ENCODE assay signal across 1 cellular context in the genomic region with DNA sequence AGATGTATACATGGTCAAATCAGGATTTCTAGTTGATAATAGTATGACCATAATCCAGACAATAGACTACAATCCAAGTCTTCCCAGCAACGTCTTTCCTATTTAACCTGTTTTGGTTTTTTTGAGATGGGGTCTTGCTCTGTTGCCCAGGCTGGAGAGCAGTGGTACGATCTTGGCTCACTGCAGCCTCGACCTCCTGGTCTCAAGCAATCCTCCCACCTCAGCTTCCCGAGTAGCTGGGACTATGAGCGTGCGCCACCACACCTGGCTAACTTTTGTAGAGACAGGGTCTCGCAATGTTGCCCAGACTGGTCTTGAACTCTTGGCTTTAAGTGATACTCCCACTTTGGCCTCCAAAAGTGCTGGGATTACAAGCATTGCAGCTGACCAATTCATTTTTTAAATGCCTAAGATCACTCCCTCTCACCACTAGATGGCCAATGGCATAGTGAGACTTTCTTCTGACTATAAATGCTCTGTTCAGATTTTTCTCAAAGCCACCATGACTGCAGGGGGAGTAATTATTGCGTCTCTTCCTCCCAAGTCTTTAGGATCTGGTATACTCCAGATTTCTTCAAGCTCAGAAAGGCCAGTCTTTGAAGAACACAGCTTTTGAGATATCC.
TF ChIP-seq lines count a peak whose summit lies in the region.

No MANE protein-coding gene starts in this region.

TF ChIP-seq in WTC11, 78 proteins besides CTCF, POLR2A, EP300 and RAD21 (continued from another document):
- TF ChIP-seq, protein P1, sequence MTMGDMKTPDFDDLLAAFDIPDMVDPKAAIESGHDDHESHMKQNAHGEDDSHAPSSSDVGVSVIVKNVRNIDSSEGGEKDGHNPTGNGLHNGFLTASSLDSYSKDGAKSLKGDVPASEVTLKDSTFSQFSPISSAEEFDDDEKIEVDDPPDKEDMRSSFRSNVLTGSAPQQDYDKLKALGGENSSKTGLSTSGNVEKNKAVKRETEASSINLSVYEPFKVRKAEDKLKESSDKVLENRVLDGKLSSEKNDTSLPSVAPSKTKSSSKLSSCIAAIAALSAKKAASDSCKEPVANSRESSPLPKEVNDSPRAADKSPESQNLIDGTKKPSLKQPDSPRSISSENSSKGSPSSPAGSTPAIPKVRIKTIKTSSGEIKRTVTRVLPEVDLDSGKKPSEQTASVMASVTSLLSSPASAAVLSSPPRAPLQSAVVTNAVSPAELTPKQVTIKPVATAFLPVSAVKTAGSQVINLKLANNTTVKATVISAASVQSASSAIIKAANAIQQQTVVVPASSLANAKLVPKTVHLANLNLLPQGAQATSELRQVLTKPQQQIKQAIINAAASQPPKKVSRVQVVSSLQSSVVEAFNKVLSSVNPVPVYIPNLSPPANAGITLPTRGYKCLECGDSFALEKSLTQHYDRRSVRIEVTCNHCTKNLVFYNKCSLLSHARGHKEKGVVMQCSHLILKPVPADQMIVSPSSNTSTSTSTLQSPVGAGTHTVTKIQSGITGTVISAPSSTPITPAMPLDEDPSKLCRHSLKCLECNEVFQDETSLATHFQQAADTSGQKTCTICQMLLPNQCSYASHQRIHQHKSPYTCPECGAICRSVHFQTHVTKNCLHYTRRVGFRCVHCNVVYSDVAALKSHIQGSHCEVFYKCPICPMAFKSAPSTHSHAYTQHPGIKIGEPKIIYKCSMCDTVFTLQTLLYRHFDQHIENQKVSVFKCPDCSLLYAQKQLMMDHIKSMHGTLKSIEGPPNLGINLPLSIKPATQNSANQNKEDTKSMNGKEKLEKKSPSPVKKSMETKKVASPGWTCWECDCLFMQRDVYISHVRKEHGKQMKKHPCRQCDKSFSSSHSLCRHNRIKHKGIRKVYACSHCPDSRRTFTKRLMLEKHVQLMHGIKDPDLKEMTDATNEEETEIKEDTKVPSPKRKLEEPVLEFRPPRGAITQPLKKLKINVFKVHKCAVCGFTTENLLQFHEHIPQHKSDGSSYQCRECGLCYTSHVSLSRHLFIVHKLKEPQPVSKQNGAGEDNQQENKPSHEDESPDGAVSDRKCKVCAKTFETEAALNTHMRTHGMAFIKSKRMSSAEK (CRISPR knock-in tag; IDR thresholded peaks at IDR 0.05; ENCODE audit: borderline replicate concordance), result no peak
- no peak for TF ChIP-seq SMAD3 (CRISPR knock-in tag; IDR thresholded peaks at IDR 0.05; ENCODE audit: borderline replicate concordance)
- TF ChIP-seq TCF7 (CRISPR knock-in tag; IDR thresholded peaks at IDR 0.05; ENCODE audit: low read depth), result no peak
- TF ChIP-seq, protein P2, sequence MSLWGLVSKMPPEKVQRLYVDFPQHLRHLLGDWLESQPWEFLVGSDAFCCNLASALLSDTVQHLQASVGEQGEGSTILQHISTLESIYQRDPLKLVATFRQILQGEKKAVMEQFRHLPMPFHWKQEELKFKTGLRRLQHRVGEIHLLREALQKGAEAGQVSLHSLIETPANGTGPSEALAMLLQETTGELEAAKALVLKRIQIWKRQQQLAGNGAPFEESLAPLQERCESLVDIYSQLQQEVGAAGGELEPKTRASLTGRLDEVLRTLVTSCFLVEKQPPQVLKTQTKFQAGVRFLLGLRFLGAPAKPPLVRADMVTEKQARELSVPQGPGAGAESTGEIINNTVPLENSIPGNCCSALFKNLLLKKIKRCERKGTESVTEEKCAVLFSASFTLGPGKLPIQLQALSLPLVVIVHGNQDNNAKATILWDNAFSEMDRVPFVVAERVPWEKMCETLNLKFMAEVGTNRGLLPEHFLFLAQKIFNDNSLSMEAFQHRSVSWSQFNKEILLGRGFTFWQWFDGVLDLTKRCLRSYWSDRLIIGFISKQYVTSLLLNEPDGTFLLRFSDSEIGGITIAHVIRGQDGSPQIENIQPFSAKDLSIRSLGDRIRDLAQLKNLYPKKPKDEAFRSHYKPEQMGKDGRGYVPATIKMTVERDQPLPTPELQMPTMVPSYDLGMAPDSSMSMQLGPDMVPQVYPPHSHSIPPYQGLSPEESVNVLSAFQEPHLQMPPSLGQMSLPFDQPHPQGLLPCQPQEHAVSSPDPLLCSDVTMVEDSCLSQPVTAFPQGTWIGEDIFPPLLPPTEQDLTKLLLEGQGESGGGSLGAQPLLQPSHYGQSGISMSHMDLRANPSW (CRISPR knock-in tag; conservative IDR thresholded peaks at IDR 0.05; ENCODE audit: low read depth), result no peak
- TF ChIP-seq, protein P3, sequence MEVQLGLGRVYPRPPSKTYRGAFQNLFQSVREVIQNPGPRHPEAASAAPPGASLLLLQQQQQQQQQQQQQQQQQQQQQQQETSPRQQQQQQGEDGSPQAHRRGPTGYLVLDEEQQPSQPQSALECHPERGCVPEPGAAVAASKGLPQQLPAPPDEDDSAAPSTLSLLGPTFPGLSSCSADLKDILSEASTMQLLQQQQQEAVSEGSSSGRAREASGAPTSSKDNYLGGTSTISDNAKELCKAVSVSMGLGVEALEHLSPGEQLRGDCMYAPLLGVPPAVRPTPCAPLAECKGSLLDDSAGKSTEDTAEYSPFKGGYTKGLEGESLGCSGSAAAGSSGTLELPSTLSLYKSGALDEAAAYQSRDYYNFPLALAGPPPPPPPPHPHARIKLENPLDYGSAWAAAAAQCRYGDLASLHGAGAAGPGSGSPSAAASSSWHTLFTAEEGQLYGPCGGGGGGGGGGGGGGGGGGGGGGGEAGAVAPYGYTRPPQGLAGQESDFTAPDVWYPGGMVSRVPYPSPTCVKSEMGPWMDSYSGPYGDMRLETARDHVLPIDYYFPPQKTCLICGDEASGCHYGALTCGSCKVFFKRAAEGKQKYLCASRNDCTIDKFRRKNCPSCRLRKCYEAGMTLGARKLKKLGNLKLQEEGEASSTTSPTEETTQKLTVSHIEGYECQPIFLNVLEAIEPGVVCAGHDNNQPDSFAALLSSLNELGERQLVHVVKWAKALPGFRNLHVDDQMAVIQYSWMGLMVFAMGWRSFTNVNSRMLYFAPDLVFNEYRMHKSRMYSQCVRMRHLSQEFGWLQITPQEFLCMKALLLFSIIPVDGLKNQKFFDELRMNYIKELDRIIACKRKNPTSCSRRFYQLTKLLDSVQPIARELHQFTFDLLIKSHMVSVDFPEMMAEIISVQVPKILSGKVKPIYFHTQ (CRISPR knock-in tag; IDR thresholded peaks at IDR 0.05), result peak; percentile 69; the same call in 1 of the 2 replicates
- peak; percentile 93 for TF ChIP-seq GTF2I (CRISPR knock-in tag; conservative IDR thresholded peaks at IDR 0.05)
- no peak for TF ChIP-seq SP1 (CRISPR knock-in tag; conservative IDR thresholded peaks at IDR 0.05)
- TF ChIP-seq, protein P4, sequence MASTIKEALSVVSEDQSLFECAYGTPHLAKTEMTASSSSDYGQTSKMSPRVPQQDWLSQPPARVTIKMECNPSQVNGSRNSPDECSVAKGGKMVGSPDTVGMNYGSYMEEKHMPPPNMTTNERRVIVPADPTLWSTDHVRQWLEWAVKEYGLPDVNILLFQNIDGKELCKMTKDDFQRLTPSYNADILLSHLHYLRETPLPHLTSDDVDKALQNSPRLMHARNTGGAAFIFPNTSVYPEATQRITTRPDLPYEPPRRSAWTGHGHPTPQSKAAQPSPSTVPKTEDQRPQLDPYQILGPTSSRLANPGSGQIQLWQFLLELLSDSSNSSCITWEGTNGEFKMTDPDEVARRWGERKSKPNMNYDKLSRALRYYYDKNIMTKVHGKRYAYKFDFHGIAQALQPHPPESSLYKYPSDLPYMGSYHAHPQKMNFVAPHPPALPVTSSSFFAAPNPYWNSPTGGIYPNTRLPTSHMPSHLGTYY (CRISPR knock-in tag; IDR thresholded peaks at IDR 0.05), result no peak
- TF ChIP-seq, protein P5, sequence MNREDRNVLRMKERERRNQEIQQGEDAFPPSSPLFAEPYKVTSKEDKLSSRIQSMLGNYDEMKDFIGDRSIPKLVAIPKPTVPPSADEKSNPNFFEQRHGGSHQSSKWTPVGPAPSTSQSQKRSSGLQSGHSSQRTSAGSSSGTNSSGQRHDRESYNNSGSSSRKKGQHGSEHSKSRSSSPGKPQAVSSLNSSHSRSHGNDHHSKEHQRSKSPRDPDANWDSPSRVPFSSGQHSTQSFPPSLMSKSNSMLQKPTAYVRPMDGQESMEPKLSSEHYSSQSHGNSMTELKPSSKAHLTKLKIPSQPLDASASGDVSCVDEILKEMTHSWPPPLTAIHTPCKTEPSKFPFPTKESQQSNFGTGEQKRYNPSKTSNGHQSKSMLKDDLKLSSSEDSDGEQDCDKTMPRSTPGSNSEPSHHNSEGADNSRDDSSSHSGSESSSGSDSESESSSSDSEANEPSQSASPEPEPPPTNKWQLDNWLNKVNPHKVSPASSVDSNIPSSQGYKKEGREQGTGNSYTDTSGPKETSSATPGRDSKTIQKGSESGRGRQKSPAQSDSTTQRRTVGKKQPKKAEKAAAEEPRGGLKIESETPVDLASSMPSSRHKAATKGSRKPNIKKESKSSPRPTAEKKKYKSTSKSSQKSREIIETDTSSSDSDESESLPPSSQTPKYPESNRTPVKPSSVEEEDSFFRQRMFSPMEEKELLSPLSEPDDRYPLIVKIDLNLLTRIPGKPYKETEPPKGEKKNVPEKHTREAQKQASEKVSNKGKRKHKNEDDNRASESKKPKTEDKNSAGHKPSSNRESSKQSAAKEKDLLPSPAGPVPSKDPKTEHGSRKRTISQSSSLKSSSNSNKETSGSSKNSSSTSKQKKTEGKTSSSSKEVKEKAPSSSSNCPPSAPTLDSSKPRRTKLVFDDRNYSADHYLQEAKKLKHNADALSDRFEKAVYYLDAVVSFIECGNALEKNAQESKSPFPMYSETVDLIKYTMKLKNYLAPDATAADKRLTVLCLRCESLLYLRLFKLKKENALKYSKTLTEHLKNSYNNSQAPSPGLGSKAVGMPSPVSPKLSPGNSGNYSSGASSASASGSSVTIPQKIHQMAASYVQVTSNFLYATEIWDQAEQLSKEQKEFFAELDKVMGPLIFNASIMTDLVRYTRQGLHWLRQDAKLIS (CRISPR knock-in tag; IDR thresholded peaks at IDR 0.05; ENCODE audit: borderline replicate concordance), result no peak
- TF ChIP-seq, protein P6, sequence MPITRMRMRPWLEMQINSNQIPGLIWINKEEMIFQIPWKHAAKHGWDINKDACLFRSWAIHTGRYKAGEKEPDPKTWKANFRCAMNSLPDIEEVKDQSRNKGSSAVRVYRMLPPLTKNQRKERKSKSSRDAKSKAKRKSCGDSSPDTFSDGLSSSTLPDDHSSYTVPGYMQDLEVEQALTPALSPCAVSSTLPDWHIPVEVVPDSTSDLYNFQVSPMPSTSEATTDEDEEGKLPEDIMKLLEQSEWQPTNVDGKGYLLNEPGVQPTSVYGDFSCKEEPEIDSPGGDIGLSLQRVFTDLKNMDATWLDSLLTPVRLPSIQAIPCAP (CRISPR knock-in tag; IDR thresholded peaks at IDR 0.05), result no peak
- TF ChIP-seq ZNF232 (CRISPR knock-in tag; IDR thresholded peaks at IDR 0.05), result no peak
- TF ChIP-seq GABPB1 (CRISPR knock-in tag; IDR thresholded peaks at IDR 0.05), result no peak
- no peak for TF ChIP-seq TP53 (CRISPR knock-in tag; IDR thresholded peaks at IDR 0.05)
- TF ChIP-seq NFYB (CRISPR knock-in tag; conservative IDR thresholded peaks at IDR 0.05; ENCODE audit: low read depth), result no peak
- TF ChIP-seq NR1H2 (CRISPR knock-in tag; IDR thresholded peaks at IDR 0.05), result no peak
- TF ChIP-seq ZNF121 (CRISPR knock-in tag; IDR thresholded peaks at IDR 0.05), result peak; percentile 95
- TF ChIP-seq, protein P7, sequence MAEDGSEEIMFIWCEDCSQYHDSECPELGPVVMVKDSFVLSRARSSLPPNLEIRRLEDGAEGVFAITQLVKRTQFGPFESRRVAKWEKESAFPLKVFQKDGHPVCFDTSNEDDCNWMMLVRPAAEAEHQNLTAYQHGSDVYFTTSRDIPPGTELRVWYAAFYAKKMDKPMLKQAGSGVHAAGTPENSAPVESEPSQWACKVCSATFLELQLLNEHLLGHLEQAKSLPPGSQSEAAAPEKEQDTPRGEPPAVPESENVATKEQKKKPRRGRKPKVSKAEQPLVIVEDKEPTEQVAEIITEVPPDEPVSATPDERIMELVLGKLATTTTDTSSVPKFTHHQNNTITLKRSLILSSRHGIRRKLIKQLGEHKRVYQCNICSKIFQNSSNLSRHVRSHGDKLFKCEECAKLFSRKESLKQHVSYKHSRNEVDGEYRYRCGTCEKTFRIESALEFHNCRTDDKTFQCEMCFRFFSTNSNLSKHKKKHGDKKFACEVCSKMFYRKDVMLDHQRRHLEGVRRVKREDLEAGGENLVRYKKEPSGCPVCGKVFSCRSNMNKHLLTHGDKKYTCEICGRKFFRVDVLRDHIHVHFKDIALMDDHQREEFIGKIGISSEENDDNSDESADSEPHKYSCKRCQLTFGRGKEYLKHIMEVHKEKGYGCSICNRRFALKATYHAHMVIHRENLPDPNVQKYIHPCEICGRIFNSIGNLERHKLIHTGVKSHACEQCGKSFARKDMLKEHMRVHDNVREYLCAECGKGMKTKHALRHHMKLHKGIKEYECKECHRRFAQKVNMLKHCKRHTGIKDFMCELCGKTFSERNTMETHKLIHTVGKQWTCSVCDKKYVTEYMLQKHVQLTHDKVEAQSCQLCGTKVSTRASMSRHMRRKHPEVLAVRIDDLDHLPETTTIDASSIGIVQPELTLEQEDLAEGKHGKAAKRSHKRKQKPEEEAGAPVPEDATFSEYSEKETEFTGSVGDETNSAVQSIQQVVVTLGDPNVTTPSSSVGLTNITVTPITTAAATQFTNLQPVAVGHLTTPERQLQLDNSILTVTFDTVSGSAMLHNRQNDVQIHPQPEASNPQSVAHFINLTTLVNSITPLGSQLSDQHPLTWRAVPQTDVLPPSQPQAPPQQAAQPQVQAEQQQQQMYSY (CRISPR knock-in tag; IDR thresholded peaks at IDR 0.05), result no peak
TF ChIP-seq in WTC11: peak in this region for 3.
